Comparison of ENCODE assay signal across 8 cellular contexts in the genomic region with DNA sequence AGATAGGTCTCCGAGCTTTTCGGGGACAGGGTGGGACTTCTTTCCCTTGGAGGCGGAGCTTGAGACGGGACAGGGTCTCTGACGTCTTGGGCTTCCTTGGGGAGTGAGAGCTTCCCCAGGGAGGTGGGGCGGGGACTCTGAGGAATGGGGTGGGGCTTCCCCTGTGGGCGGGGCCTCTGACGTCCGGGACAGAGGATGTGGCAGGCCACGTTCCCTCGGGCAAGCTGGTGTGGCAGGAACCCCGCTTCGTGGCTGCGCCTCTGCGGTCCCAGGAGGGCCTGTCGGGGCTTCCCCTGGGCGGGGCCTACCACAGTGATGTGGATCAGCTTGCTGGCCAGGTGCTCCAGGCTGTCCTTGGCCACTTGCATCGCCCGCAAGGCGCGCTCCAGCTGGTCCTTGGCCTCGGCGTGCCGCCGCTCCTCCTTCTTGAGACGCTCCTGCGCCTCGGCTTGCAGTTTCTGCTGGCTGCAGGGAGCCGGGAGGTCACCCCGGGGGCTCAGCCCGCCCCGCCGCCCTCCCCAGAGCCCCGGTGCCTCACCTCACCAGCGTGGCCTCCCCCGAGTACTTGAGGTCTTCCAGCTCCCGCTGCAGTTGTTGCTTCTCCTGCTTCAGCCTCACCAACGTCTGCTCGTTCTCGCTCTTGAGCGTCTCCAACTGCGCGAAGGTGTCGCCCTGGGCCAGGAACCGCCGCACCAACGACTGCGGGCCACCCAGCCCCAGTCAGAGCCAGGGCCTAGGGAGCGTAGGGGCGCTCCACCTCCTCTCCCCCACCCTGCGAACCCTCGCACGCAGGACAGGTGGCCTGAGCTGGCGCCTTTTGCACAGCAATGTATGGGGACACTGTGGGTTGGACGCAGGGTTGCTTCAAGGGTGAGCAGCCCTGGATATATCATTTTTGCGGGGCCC. TPM values are rescaled to one million over a fixed set of nuclear protein-coding genes. Genes with fewer than 3 reads are reported as not detected.
A peak's percentile ranks its signal among the peaks of the same experiment; 100 is the strongest.
DNase-seq lines count a peak whose midpoint lies in the region; ATAC-seq and TF ChIP-seq lines count a peak whose summit lies in the region.

No MANE protein-coding gene starts in this region.

- ATAC-seq in CD4-positive, alpha-beta T cell (ENCODE audit: poor library complexity): peak; percentile 59
- ATAC-seq in GM21619 (IDR thresholded peaks at IDR 0.05; ENCODE audit: unreplicated experiment): peak; percentile 73

- H3K36me3 Mint-ChIP-seq in CD4-positive, alpha-beta T cell (ENCODE audit: low read depth): no peaks in the 10 kb centered on the region
- H3K36me3 Mint-ChIP-seq in glutamatergic neuron (ENCODE audit: unreplicated experiment): no peaks in the 10 kb centered on the region

- no peaks in the 10 kb centered on the region for H3K36me3 ChIP-seq in OCI-LY3 (replicated peaks; ENCODE audit: low read depth, low read length)

- H3K4me1 ChIP-seq in OCI-LY3 (ENCODE audit: low read length): peaks cover 9% of the 10 kb centered on the region

- H3K79me2 ChIP-seq in OCI-LY3 (ENCODE audit: low read length): no peaks in the 10 kb centered on the region

- H3K27me3 ChIP-seq in CD4-positive, alpha-beta T cell (ENCODE audit: control insufficient read depth, insufficient read depth, low read length): peaks cover 57% of the 10 kb centered on the region
- 0 out of 2 replicates have a peak, but pooled peaks cover 6% of the 10 kb centered on the region for H3K27me3 ChIP-seq in OCI-LY3 (ENCODE audit: low read depth, low read length)

- H2AFZ ChIP-seq in OCI-LY3 (ENCODE audit: low read depth, low read length): peak overlapping the region; percentile 10; the same call in 1 of the 2 replicates

- H3K9ac ChIP-seq in OCI-LY3 (ENCODE audit: low read length): no peak overlapping the region

- DNase-seq in CD4-positive, alpha-beta T cell: peak; percentile 24 to 59 (median 42)
- peak; percentile 32 for DNase-seq in activated T-helper 9 cell treated with anti-CD3 and anti-CD28 coated beads, Interleukin-2, amount 50 U/mL, for 16 hours (ENCODE audit: low read depth)
- DNase-seq in glutamatergic neuron (peak; percentile 64), posterior vena cava (ENCODE audit: low spot score) (peak; percentile 95), ureter (ENCODE audit: low spot score) (peak; percentile 87), NCI-H2196 treated with DMSO at 0.1 percent for 48 hours (lab: John Stamatoyannopoulos, UW; ENCODE audit: unreplicated experiment) (no peak)

- no peak overlapping the region for H3K27ac Mint-ChIP-seq in CD4-positive, alpha-beta T cell
- no peak overlapping the region for H3K27ac Mint-ChIP-seq in glutamatergic neuron (ENCODE audit: unreplicated experiment)

- peak overlapping the region; percentile 55 for H3K4me2 ChIP-seq in OCI-LY3 (ENCODE audit: low read length)

- peak overlapping the region; percentile 83 for H3K4me3 Mint-ChIP-seq in CD4-positive, alpha-beta T cell
- H3K4me3 Mint-ChIP-seq in glutamatergic neuron (ENCODE audit: unreplicated experiment): peak overlapping the region; percentile 69

- peaks cover 43% of the 10 kb centered on the region for H3K4me1 Mint-ChIP-seq in CD4-positive, alpha-beta T cell (ENCODE audit: low read depth)
- peaks cover 3% of the 10 kb centered on the region for H3K4me1 Mint-ChIP-seq in glutamatergic neuron (ENCODE audit: low read depth, unreplicated experiment)

- H3K27me3 Mint-ChIP-seq in CD4-positive, alpha-beta T cell: peaks cover 62% of the 10 kb centered on the region
- peaks cover 23% of the 10 kb centered on the region for H3K27me3 Mint-ChIP-seq in glutamatergic neuron (ENCODE audit: unreplicated experiment)

- H3K4me3 ChIP-seq in OCI-LY3 (ENCODE audit: low read length): peak overlapping the region; percentile 58

- no peaks in the 10 kb centered on the region for H3K9me3 Mint-ChIP-seq in CD4-positive, alpha-beta T cell
- peaks cover 5% of the 10 kb centered on the region for H3K9me3 Mint-ChIP-seq in glutamatergic neuron (ENCODE audit: unreplicated experiment)

- intact Hi-C loops in CD4-positive, alpha-beta T cell (cut with DNase I, micrococcal nuclease): loop anchor here in 1 of 2 experiments (2.0 kb wide), 1 partner anchor 42 kb away; no protein-coding TSS in a partner anchor
- intact Hi-C loops in posterior vena cava (cut with DNase I): loop anchor here in 1 of 2 donors (5.0 kb wide), 1 partner anchor 35 kb away; no protein-coding TSS in a partner anchor

- H3K9me3 ChIP-seq in CD4-positive, alpha-beta T cell (ENCODE audit: control insufficient read depth, low read length): no peaks in the 10 kb centered on the region
- no peaks in the 10 kb centered on the region for H3K9me3 ChIP-seq in OCI-LY3 (ENCODE audit: insufficient read depth, low read length)

- H4K20me1 ChIP-seq in OCI-LY3 (ENCODE audit: insufficient read depth, low read length): no peaks in the 10 kb centered on the region

- no peak overlapping the region for H3K27ac ChIP-seq in CD4-positive, alpha-beta T cell (ENCODE audit: low read depth, low read length)
- H3K27ac ChIP-seq in OCI-LY3 (ENCODE audit: low read length): no peak overlapping the region

- CTCF ChIA-PET in CD4-positive, alpha-beta T cell (lab: Charles Lee): interaction anchor here (0.6 to 2.4 kb wide), 3 partner anchors 13 to 41 kb away, joined by 4 to 20 read pairs (median 12); partner anchors contain the start of genes ODAD3 and PRKCSH

- POLR2A ChIA-PET in CD4-positive, alpha-beta T cell (lab: Charles Lee): interaction anchor here (1.7 to 3.0 kb wide), 5 partner anchors 13 to 60 kb away, joined by 5 to 19 read pairs (median 15); partner anchors contain the start of genes ODAD3, PRKCSH and SWSAP1

- no peak for TF ChIP-seq CTCF in CD4-positive, alpha-beta T cell (IDR thresholded peaks at IDR 0.05)
- no peak for TF ChIP-seq CTCF in OCI-LY3 (IDR thresholded peaks at IDR 0.05; ENCODE audit: low read depth, low read length)
- TF ChIP-seq CTCF in glutamatergic neuron (IDR thresholded peaks at IDR 0.05; ENCODE audit: partially characterized antibody, unreplicated experiment): no peak

RNA-seq across cellular contexts. Expression of gene RGL3, which starts 3.3 kb away (rescaled TPM):
- not detected for total RNA-seq in CD4-positive, alpha-beta T cell
- total RNA-seq in glutamatergic neuron (ENCODE audit: unreplicated experiment) (0.66 TPM), posterior vena cava (10 to 100 TPM in 1 of 2 donors, 1 to 10 TPM in 1; 7.7 to 12.9 TPM), ureter (44.2 TPM)

RNA-seq across cellular contexts. Expression of gene ODAD3, which starts 12.5 kb away (rescaled TPM):
- not detected for total RNA-seq in CD4-positive, alpha-beta T cell
- total RNA-seq in glutamatergic neuron (ENCODE audit: unreplicated experiment) (2.6 TPM), posterior vena cava (under 1 TPM in 1 of 2 donors, not detected in 1; 0.69 TPM), ureter (0.78 TPM)

RNA-seq across cellular contexts. Expression of gene PRKCSH, which starts 13.0 kb away (rescaled TPM):
- 100 to 1,000 TPM; 257 to 260 TPM for total RNA-seq in CD4-positive, alpha-beta T cell
- total RNA-seq in glutamatergic neuron (ENCODE audit: unreplicated experiment) (276 TPM), posterior vena cava (100 to 1,000 TPM; 161 to 188 TPM), ureter (267 TPM)

RNA-seq across cellular contexts. Expression of gene EPOR, which starts 38.3 kb away (rescaled TPM):
- total RNA-seq in CD4-positive, alpha-beta T cell: 10 to 100 TPM; 10.9 to 11.3 TPM
- total RNA-seq in glutamatergic neuron (ENCODE audit: unreplicated experiment) (11.0 TPM), posterior vena cava (1 to 10 TPM; 4.0 to 6.4 TPM), ureter (6.7 TPM)

RNA-seq across cellular contexts. Expression of gene SWSAP1, which starts 48.0 kb away (rescaled TPM):
- 1 to 10 TPM; 2.6 to 2.7 TPM for total RNA-seq in CD4-positive, alpha-beta T cell
- total RNA-seq in glutamatergic neuron (ENCODE audit: unreplicated experiment) (2.1 TPM), posterior vena cava (1 to 10 TPM; 1.2 to 1.8 TPM), ureter (4.3 TPM)
